In the genomic region with DNA sequence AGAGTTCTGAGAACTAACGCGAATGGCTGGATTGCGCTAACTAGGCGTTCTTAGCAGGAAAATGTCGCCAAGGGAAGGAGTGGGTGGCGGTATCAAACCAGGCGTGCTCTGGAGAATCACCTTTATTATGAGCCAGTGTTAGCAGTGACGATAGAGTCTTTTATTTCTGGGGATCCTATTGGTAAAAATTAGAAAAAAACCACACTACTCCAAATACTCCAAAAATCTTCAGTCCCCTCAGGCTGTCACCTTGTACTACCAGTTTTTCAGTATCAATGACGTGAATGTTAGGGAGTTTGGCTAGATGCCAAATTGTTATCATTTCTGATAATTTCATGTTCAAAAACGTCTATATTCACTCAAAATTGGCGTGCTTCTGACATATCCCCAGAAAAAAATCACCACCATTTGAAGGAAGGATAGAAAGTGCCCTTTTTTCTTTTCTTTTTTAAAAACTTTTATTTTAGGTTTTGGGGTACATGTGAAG, we compare ENCODE assay signal across 11 cellular contexts. TPM values are rescaled to one million over a fixed set of nuclear protein-coding genes. Genes with fewer than 3 reads are reported as not detected.
DNase-seq lines count a peak whose midpoint lies in the region; ATAC-seq and TF ChIP-seq lines count a peak whose summit lies in the region.
"Had no signal": no experiment of that assay in that cellular context is flagged by ENCODE, and none has a peak within 500 bp of the region (broad histone marks: within the 10 kb centered on the region; RNA-seq: fewer than 3 reads in every experiment).

No MANE protein-coding gene starts in this region.

- H3K27ac ChIP-seq in left lung (no peak overlapping the region), tibial nerve (peak overlapping the region; percentile 55 to 87 (median 83)), right lobe of liver (no peak overlapping the region)
- H3K27ac ChIP-seq: gastroesophageal sphincter had no signal

- no peaks in the 10 kb centered on the region for H3K9me3 Mint-ChIP-seq in activated T-cell treated with anti-CD3 and anti-CD28 coated beads, Interleukin-2, amount 50 U/mL, for 4 hours
- H3K9me3 Mint-ChIP-seq in activated naive CD8-positive, alpha-beta T cell treated with anti-CD3 and anti-CD28 coated beads, Interleukin-2, amount 10 ng/mL, durations not matched to agents 7 days and 5 days = no peaks in the 10 kb centered on the region
- H3K9me3 Mint-ChIP-seq: CD4-positive, alpha-beta T cell had no signal

- H3K27me3 Mint-ChIP-seq in activated T-cell treated with anti-CD3 and anti-CD28 coated beads, Interleukin-2, amount 50 U/mL, for 4 hours (ENCODE audit: low read depth) = peaks cover 34% of the 10 kb centered on the region
- H3K27me3 Mint-ChIP-seq in activated naive CD8-positive, alpha-beta T cell treated with anti-CD3 and anti-CD28 coated beads, Interleukin-2, amount 10 ng/mL, durations not matched to agents 7 days and 5 days = peaks cover 35% of the 10 kb centered on the region

- peak overlapping the region; percentile 70 for H3K4me3 Mint-ChIP-seq in activated T-cell treated with anti-CD3 and anti-CD28 coated beads, Interleukin-2, amount 50 U/mL, for 4 hours
- peak overlapping the region; percentile 67 for H3K4me3 Mint-ChIP-seq in activated naive CD8-positive, alpha-beta T cell treated with anti-CD3 and anti-CD28 coated beads, Interleukin-2, amount 10 ng/mL, durations not matched to agents 7 days and 5 days

- peaks cover 0 to 14% of the 10 kb centered on the region in 2 donors for H3K4me1 ChIP-seq in left lung
- H3K4me1 ChIP-seq in tibial nerve = peaks cover 0 to 16% (median 3%) of the 10 kb centered on the region in 4 donors
- H3K4me1 ChIP-seq in right lobe of liver = peaks cover 0 to 10% (median 0%) of the 10 kb centered on the region in 4 donors

- no peak for TF ChIP-seq EP300 in tibial nerve (IDR thresholded peaks at IDR 0.05)

- TF ChIP-seq POLR2A in tibial nerve (IDR thresholded peaks at IDR 0.05) (no peak), right lobe of liver (IDR thresholded peaks at IDR 0.05) (no peak)

- POLR2A ChIA-PET in activated naive CD8-positive, alpha-beta T cell treated with anti-CD3 and anti-CD28 coated beads, Interleukin-2, amount 10 ng/mL, durations not matched to agents 7 days and 5 days (lab: Charles Lee) = no interaction called here

- H3K36me3 Mint-ChIP-seq in activated T-cell treated with anti-CD3 and anti-CD28 coated beads, Interleukin-2, amount 50 U/mL, for 4 hours (ENCODE audit: insufficient read depth) = no peaks in the 10 kb centered on the region
- no peaks in the 10 kb centered on the region for H3K36me3 Mint-ChIP-seq in activated naive CD8-positive, alpha-beta T cell treated with anti-CD3 and anti-CD28 coated beads, Interleukin-2, amount 10 ng/mL, durations not matched to agents 7 days and 5 days

- H3K9me3 ChIP-seq in left lung = no peaks in the 10 kb centered on the region
- no peaks in the 10 kb centered on the region for H3K9me3 ChIP-seq in tibial nerve
- H3K9me3 ChIP-seq in right lobe of liver = no peaks in the 10 kb centered on the region
- H3K9me3 ChIP-seq: gastroesophageal sphincter had no signal

- no peak for ATAC-seq in activated T-cell treated with anti-CD3 and anti-CD28 coated beads, Interleukin-2, amount 50 U/mL, for 4 hours
- no peak for ATAC-seq in activated naive CD8-positive, alpha-beta T cell treated with anti-CD3 and anti-CD28 coated beads, Interleukin-2, amount 10 ng/mL, durations not matched to agents 7 days and 5 days (ENCODE audit: low read depth)
- peak; percentile 19 for ATAC-seq in left lung
- ATAC-seq in right lobe of liver = no peak

- TF ChIP-seq CTCF in left lung (IDR thresholded peaks at IDR 0.05) (no peak), tibial nerve (IDR thresholded peaks at IDR 0.05) (no peak), right lobe of liver (IDR thresholded peaks at IDR 0.05) (no peak)

- no peak overlapping the region for H3K27ac Mint-ChIP-seq in activated naive CD8-positive, alpha-beta T cell treated with anti-CD3 and anti-CD28 coated beads, Interleukin-2, amount 10 ng/mL, durations not matched to agents 7 days and 5 days
- H3K27ac Mint-ChIP-seq: CD4-positive, alpha-beta T cell had no signal

- intact Hi-C loops in left lung (cut with DNase I) = no loop called here
- intact Hi-C loops in right lobe of liver (cut with DNase I) = no loop called here

- peaks cover 9% of the 10 kb centered on the region for H3K4me1 Mint-ChIP-seq in activated T-cell treated with anti-CD3 and anti-CD28 coated beads, Interleukin-2, amount 50 U/mL, for 4 hours (ENCODE audit: low read depth)
- H3K4me1 Mint-ChIP-seq in activated naive CD8-positive, alpha-beta T cell treated with anti-CD3 and anti-CD28 coated beads, Interleukin-2, amount 10 ng/mL, durations not matched to agents 7 days and 5 days = peaks cover 9% of the 10 kb centered on the region

- WGBS in tibial nerve, 2 donors = 28 to 37% methylated on average over 11 of the region's 11 CpGs
- 7% methylated on average over 11 of the region's 11 CpGs for WGBS in right lobe of liver (ENCODE audit: insufficient coverage, low coverage, low lambda C conversion rate, missing lambda C conversion rate)

- DNase-seq in activated T-cell treated with anti-CD3 and anti-CD28 coated beads, Interleukin-2, amount 50 U/mL, for 4 hours = no peak
- DNase-seq in activated T-cell treated with anti-CD3 and anti-CD28 coated beads for 4 hours = no peak
- DNase-seq in activated naive CD8-positive, alpha-beta T cell treated with anti-CD3 and anti-CD28 coated beads, Interleukin-2, amount 10 ng/mL, durations not matched to agents 7 days and 5 days = no peak
- DNase-seq in left lung = no peak
- DNase-seq in tibial nerve (ENCODE audit: low spot score in 2 of 2) = no peak
- DNase-seq in hippocampal formation (lab: John Stamatoyannopoulos, UW) = no peak
- DNase-seq in right lobe of liver = no peak
- no peak for DNase-seq in stimulated activated CD4-positive, alpha-beta T cell treated with anti-CD3 and anti-CD28 coated beads, Interleukin-4, amount 100 ng/mL, for 24 hours
- DNase-seq: activated gamma-delta T cell treated with Interleukin-2 at 50 U/mL for 16 hours; CD4-positive, alpha-beta T cell had no signal

- H3K36me3 ChIP-seq in left lung (no peaks in the 10 kb centered on the region), tibial nerve (no peaks in the 10 kb centered on the region), right lobe of liver (no peaks in the 10 kb centered on the region)
- H3K36me3 ChIP-seq: gastroesophageal sphincter had no signal

- H3K27me3 ChIP-seq in left lung (peaks cover 23 to 57% of the 10 kb centered on the region in 2 donors), tibial nerve (peaks cover 0 to 13% of the 10 kb centered on the region in 2 donors), right lobe of liver (peaks cover 5 to 7% of the 10 kb centered on the region in 2 donors)

- peak overlapping the region; percentile 27 to 34 for H3K4me3 ChIP-seq in left lung
- H3K4me3 ChIP-seq in tibial nerve = peak overlapping the region; percentile 40 to 69 (median 60)
- H3K4me3 ChIP-seq in right lobe of liver = no peak overlapping the region

RNA-seq across cellular contexts. Expression of a gene that starts 1.5 kb away (rescaled TPM):
- under 1 TPM; 0.30 to 0.41 (median 0.37) TPM for total RNA-seq in activated T-cell treated with anti-CD3 and anti-CD28 coated beads, Interleukin-2, amount 50 U/mL, for 4 hours
- under 1 TPM in 1 of 2 experiments, not detected in 1; 0.17 TPM for total RNA-seq in activated naive CD8-positive, alpha-beta T cell treated with anti-CD3 and anti-CD28 coated beads, Interleukin-2, amount 10 ng/mL, durations not matched to agents 7 days and 5 days
- total RNA-seq in left lung (1 to 10 TPM; 3.7 to 4.2 TPM), tibial nerve (10 to 100 TPM; 36.0 to 81.1 (median 60.8) TPM), right lobe of liver (1 to 10 TPM in 1 of 6 experiments, not detected in 5; 1.0 TPM)

Comparison
In these comparisons a context has a peak if more than half of its experiments do, and no peak if none do; other contexts are left out.
1. H3K27ac ChIP-seq: peak in tibial nerve (4 of 4); none in left lung (0 of 2) and right lobe of liver (0 of 3).
2. H3K4me3 ChIP-seq: peak in left lung (2 of 2) and tibial nerve (4 of 4); none in right lobe of liver (0 of 3).
3. RNA of a gene that starts 1.5 kb away (total RNA-seq): 36.0 to 81.1 TPM in tibial nerve; 3.7 to 4.2 TPM in left lung, 0.30 to 0.41 TPM in activated T-cell treated with anti-CD3 and anti-CD28 coated beads, Interleukin-2, amount 50 U/mL, for 4 hours, 0.17 TPM in activated naive CD8-positive, alpha-beta T cell treated with anti-CD3 and anti-CD28 coated beads, Interleukin-2, amount 10 ng/mL, durations not matched to agents 7 days and 5 days and 1.0 TPM in right lobe of liver; every median in the first group is over 4 times any median in the second.